ENCODE assay signal across 1 cellular context in the genomic region with DNA sequence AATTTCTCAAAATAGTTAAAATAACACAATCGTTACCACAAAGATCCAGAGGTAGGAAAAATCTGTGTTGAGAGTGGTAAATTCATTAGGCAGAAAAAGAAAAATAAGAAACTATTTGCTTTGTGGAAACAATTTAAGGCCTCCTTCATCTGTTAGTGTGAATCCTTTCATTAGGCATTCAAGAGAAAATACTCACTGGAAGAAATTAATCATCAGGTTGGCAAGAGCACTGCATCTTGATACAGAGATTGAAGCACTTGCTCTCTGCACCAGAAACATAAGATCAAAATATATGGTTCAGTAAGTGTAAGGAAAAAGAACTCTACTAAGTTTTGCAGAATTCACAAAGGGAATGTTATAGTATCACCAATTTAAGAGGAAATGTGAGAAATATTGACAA.
TF ChIP-seq lines count a peak whose summit lies in the region.

No MANE protein-coding gene starts in this region.

TF ChIP-seq in GM23338, 12 proteins besides CTCF, POLR2A, EP300 and RAD21 (continued from another document):
- TF ChIP-seq, protein P1, sequence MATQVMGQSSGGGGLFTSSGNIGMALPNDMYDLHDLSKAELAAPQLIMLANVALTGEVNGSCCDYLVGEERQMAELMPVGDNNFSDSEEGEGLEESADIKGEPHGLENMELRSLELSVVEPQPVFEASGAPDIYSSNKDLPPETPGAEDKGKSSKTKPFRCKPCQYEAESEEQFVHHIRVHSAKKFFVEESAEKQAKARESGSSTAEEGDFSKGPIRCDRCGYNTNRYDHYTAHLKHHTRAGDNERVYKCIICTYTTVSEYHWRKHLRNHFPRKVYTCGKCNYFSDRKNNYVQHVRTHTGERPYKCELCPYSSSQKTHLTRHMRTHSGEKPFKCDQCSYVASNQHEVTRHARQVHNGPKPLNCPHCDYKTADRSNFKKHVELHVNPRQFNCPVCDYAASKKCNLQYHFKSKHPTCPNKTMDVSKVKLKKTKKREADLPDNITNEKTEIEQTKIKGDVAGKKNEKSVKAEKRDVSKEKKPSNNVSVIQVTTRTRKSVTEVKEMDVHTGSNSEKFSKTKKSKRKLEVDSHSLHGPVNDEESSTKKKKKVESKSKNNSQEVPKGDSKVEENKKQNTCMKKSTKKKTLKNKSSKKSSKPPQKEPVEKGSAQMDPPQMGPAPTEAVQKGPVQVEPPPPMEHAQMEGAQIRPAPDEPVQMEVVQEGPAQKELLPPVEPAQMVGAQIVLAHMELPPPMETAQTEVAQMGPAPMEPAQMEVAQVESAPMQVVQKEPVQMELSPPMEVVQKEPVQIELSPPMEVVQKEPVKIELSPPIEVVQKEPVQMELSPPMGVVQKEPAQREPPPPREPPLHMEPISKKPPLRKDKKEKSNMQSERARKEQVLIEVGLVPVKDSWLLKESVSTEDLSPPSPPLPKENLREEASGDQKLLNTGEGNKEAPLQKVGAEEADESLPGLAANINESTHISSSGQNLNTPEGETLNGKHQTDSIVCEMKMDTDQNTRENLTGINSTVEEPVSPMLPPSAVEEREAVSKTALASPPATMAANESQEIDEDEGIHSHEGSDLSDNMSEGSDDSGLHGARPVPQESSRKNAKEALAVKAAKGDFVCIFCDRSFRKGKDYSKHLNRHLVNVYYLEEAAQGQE (IDR thresholded peaks at IDR 0.05; ENCODE audit: unreplicated experiment): no peak
